In the genomic region with DNA sequence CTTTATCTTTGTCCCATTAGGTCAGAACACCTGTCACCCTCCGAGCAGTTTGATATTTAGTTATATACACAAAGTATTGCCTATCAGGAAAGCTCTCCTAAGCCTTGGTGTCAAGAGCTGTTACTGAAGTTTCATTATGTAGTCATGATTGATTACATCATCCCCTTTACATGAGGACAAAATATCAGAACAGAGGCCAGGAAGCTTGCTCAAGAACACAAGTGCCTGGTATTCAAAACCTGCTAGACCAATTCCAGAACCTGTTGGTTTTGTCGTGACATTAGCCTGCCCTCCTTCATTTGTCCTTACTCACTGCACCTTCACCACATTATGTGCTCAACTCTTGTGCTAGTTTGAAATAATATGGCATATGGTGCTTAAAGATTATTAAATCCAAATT, we compare ENCODE assay signal across 17 cellular contexts.
"Had no signal": no experiment of that assay in that cellular context is flagged by ENCODE, and none has a peak within 500 bp of the region (broad histone marks: within the 10 kb centered on the region; RNA-seq: fewer than 3 reads in every experiment).

No MANE protein-coding gene starts in this region.

- H3K9me3 ChIP-seq: body of pancreas, right atrium auricular region, tibial nerve had no signal

- H3K4me1 Mint-ChIP-seq: activated CD8-positive, alpha-beta memory T cell treated with anti-CD3 and anti-CD28 coated beads, Interleukin-2, amount 10 ng/mL, durations not matched to agents 7 days and 5 days; immature natural killer cell; natural killer cell; stimulated activated effector memory CD8-positive, alpha-beta T cell treated with anti-CD3 and anti-CD28 coated beads, Interleukin-12 subunit alpha, Interleukin-12 subunit beta, amount 100 ng/mL, for 72 hours had no signal

- H3K27me3 ChIP-seq: body of pancreas, right atrium auricular region, tibial nerve had no signal

- H3K27ac ChIP-seq: body of pancreas, right atrium auricular region, tibial nerve had no signal

- H3K27ac Mint-ChIP-seq: activated CD8-positive, alpha-beta memory T cell treated with anti-CD3 and anti-CD28 coated beads, Interleukin-2, amount 10 ng/mL, durations not matched to agents 7 days and 5 days; activated naive CD4-positive, alpha-beta T cell treated with anti-CD3 and anti-CD28 coated beads, Interleukin-2, amount 50 U/mL, for 72 hours; activated T-cell treated with anti-CD3 and anti-CD28 coated beads, Interleukin-2, amount 50 U/mL, for 24 hours; immature natural killer cell; natural killer cell; stimulated activated effector memory CD8-positive, alpha-beta T cell treated with anti-CD3 and anti-CD28 coated beads, Interleukin-12 subunit alpha, Interleukin-12 subunit beta, amount 100 ng/mL, for 72 hours; T-helper 2 cell treated with Interferon-gamma antibody and Interleukin-4, amounts not matched to agents 5 μg/mL and 100 μg/mL, for 36 hours had no signal

- DNase-seq: activated CD4-positive, alpha-beta T cell treated with anti-CD3 and anti-CD28 coated beads, Interleukin-2, amount 50 U/mL, for 4 hours; activated CD4-positive, CD25-positive, alpha-beta regulatory T cell treated with anti-CD3 and anti-CD28 coated beads, Interleukin-2, amount 50 U/mL, for 72 hours; activated CD8-positive, alpha-beta memory T cell treated with anti-CD3 and anti-CD28 coated beads, Interleukin-2, amount 10 ng/mL, durations not matched to agents 7 days and 5 days; activated effector memory CD4-positive, alpha-beta T cell treated with anti-CD3 and anti-CD28 coated beads, Interleukin-2, amount 50 U/mL, for 16 hours; activated T-cell treated with anti-CD3 and anti-CD28 coated beads, Interleukin-2, amount 50 U/mL, for 24 hours; amniotic stem cell; body of pancreas; effector memory CD4-positive, alpha-beta T cell; immature natural killer cell; natural killer cell; nucleus accumbens; small intestine had no signal

- H3K4me3 ChIP-seq: body of pancreas, right atrium auricular region, tibial nerve had no signal

- ATAC-seq: activated CD8-positive, alpha-beta memory T cell treated with anti-CD3 and anti-CD28 coated beads, Interleukin-2, amount 10 ng/mL, durations not matched to agents 7 days and 5 days; activated naive CD4-positive, alpha-beta T cell treated with anti-CD3 and anti-CD28 coated beads, Interleukin-2, amount 50 U/mL, for 72 hours; body of pancreas; natural killer cell; stimulated activated effector memory CD8-positive, alpha-beta T cell treated with anti-CD3 and anti-CD28 coated beads, Interleukin-12 subunit alpha, Interleukin-12 subunit beta, amount 100 ng/mL, for 72 hours had no signal

- H3K36me3 Mint-ChIP-seq: activated CD8-positive, alpha-beta memory T cell treated with anti-CD3 and anti-CD28 coated beads, Interleukin-2, amount 10 ng/mL, durations not matched to agents 7 days and 5 days; activated naive CD4-positive, alpha-beta T cell treated with anti-CD3 and anti-CD28 coated beads, Interleukin-2, amount 50 U/mL, for 72 hours; immature natural killer cell; natural killer cell; stimulated activated effector memory CD8-positive, alpha-beta T cell treated with anti-CD3 and anti-CD28 coated beads, Interleukin-12 subunit alpha, Interleukin-12 subunit beta, amount 100 ng/mL, for 72 hours had no signal

- H3K4me3 Mint-ChIP-seq: activated CD8-positive, alpha-beta memory T cell treated with anti-CD3 and anti-CD28 coated beads, Interleukin-2, amount 10 ng/mL, durations not matched to agents 7 days and 5 days; activated T-cell treated with anti-CD3 and anti-CD28 coated beads, Interleukin-2, amount 50 U/mL, for 24 hours; immature natural killer cell; natural killer cell; stimulated activated effector memory CD8-positive, alpha-beta T cell treated with anti-CD3 and anti-CD28 coated beads, Interleukin-12 subunit alpha, Interleukin-12 subunit beta, amount 100 ng/mL, for 72 hours; T-helper 2 cell treated with Interferon-gamma antibody and Interleukin-4, amounts not matched to agents 5 μg/mL and 100 μg/mL, for 36 hours had no signal

- H3K27me3 Mint-ChIP-seq: activated CD8-positive, alpha-beta memory T cell treated with anti-CD3 and anti-CD28 coated beads, Interleukin-2, amount 10 ng/mL, durations not matched to agents 7 days and 5 days; activated T-cell treated with anti-CD3 and anti-CD28 coated beads, Interleukin-2, amount 50 U/mL, for 24 hours had no signal

- H3K36me3 ChIP-seq: right atrium auricular region, tibial nerve had no signal

- H3K4me1 ChIP-seq: body of pancreas, right atrium auricular region, tibial nerve had no signal
